19 cellular contexts compared by ENCODE assay signal in the genomic region with DNA sequence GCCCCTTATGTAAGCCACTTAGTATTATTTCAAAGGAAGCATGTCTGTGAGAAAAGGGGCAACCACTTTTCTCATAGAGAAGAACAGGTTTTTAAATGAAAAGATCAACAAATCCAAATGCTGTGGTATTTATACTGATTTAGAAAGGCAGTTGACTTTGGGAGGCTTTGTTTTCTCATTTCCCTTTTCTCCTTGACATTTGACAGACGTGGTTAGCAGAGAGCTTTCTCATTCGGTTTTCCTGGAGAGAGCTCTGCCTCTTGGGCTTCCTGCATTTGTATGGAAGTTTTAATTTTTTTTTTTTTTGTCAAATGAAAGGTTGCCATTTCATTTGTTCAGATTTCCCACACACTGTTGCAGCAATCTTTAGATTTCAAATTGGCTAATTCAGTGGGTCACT.
DNase-seq lines count a peak whose midpoint lies in the region; ATAC-seq, FAIRE-seq and TF ChIP-seq lines count a peak whose summit lies in the region.
"Had no signal": no experiment of that assay in that cellular context is flagged by ENCODE, and none has a peak within 500 bp of the region (broad histone marks: within the 10 kb centered on the region; RNA-seq: fewer than 3 reads in every experiment).

No MANE protein-coding gene starts in this region.

- H3K9me3 ChIP-seq in DOHH2 (ENCODE audit: control insufficient read depth, insufficient read depth, low read length) = no peaks in the 10 kb centered on the region
- H3K9me3 ChIP-seq in Karpas-422 (ENCODE audit: low read length) = no peaks in the 10 kb centered on the region
- no peaks in the 10 kb centered on the region for H3K9me3 ChIP-seq in astrocyte (ENCODE audit: insufficient read depth, low read depth, low read length)
- no peaks in the 10 kb centered on the region for H3K9me3 ChIP-seq in mesodermal cell (ENCODE audit: control insufficient read depth, low read length)
- no peaks in the 10 kb centered on the region for H3K9me3 ChIP-seq in HAP-1
- H3K9me3 ChIP-seq: thoracic aorta had no signal

- no peak overlapping the region for H3K4me3 Mint-ChIP-seq in astrocyte (ENCODE audit: unreplicated experiment)
- H3K4me3 Mint-ChIP-seq: activated CD4-positive, alpha-beta T cell treated with anti-CD3 and anti-CD28 coated beads for 36 hours had no signal

- H3K9me3 Mint-ChIP-seq in astrocyte (ENCODE audit: unreplicated experiment) = peaks cover 2% of the 10 kb centered on the region

- H3K9ac ChIP-seq in Karpas-422 (ENCODE audit: low read length) (no peak overlapping the region), astrocyte (ENCODE audit: low read length) (no peak overlapping the region)

- TF ChIP-seq CTCF in DOHH2 (IDR thresholded peaks at IDR 0.05; ENCODE audit: low read depth, low read length, poor library complexity, severe bottlenecking) (no peak), astrocyte (IDR thresholded peaks at IDR 0.05; ENCODE audit: insufficient read depth, low read depth, low read length) (no peak)

- H3K27ac Mint-ChIP-seq in astrocyte (ENCODE audit: unreplicated experiment) = no peak overlapping the region
- H3K27ac Mint-ChIP-seq: activated CD4-positive, alpha-beta T cell treated with anti-CD3 and anti-CD28 coated beads for 36 hours had no signal

- FAIRE-seq in astrocyte (lab: Jason Lieb, UNC) = no peak
- FAIRE-seq: kidney had no signal

- H3K4me2 ChIP-seq in DOHH2 (ENCODE audit: low read length) (peak overlapping the region; percentile 27), Karpas-422 (ENCODE audit: low read depth, low read length, poor library complexity, severe bottlenecking) (no peak overlapping the region), astrocyte (ENCODE audit: low read length) (peak overlapping the region; percentile 4)
- H3K4me2 ChIP-seq: hepatocyte had no signal

- H3K4me1 ChIP-seq in DOHH2 (ENCODE audit: control insufficient read depth, low read length) = peaks cover 17% of the 10 kb centered on the region
- no peaks in the 10 kb centered on the region for H3K4me1 ChIP-seq in Karpas-422 (ENCODE audit: low read length)
- peaks cover 5% of the 10 kb centered on the region for H3K4me1 ChIP-seq in astrocyte (ENCODE audit: insufficient read depth, low read length)
- H3K4me1 ChIP-seq in mesodermal cell (ENCODE audit: control insufficient read depth, insufficient read depth, low read length, poor library complexity, severe bottlenecking) = peaks cover 14% of the 10 kb centered on the region
- no peaks in the 10 kb centered on the region for H3K4me1 ChIP-seq in HAP-1

- H3F3A ChIP-seq in DOHH2 (ENCODE audit: control insufficient read depth, insufficient read depth) = peaks cover 4% of the 10 kb centered on the region; the same call in 1 of the 2 replicates

- H3K79me2 ChIP-seq in DOHH2 (ENCODE audit: control insufficient read depth, low read length) (peaks cover 9% of the 10 kb centered on the region), Karpas-422 (ENCODE audit: low read length) (no peaks in the 10 kb centered on the region), astrocyte (ENCODE audit: insufficient read depth, low read length) (peaks cover 55% of the 10 kb centered on the region)

- H4K20me1 ChIP-seq in DOHH2 (ENCODE audit: control insufficient read depth, insufficient read depth, low read depth, low read length) = peaks cover 27% of the 10 kb centered on the region; the same call in 1 of the 2 replicates
- peaks cover 40% of the 10 kb centered on the region; the same call in 1 of the 2 replicates for H4K20me1 ChIP-seq in Karpas-422 (ENCODE audit: insufficient read depth, low read depth, low read length)
- peaks cover 44% of the 10 kb centered on the region for H4K20me1 ChIP-seq in astrocyte (ENCODE audit: insufficient read depth, low read length)

- no CpG with 5 or more reads among the region's 2 CpGs for WGBS in mesodermal cell (ENCODE audit: insufficient coverage in 2 of 2), 2 experiments

- no peaks in the 10 kb centered on the region for H3K36me3 Mint-ChIP-seq in astrocyte (ENCODE audit: low read depth, unreplicated experiment)

- ATAC-seq in HG03196 (IDR thresholded peaks at IDR 0.05; ENCODE audit: unreplicated experiment) = no peak
- ATAC-seq in GM18517 (IDR thresholded peaks at IDR 0.05; ENCODE audit: unreplicated experiment) = no peak
- ATAC-seq: activated CD4-positive, alpha-beta T cell treated with anti-CD3 and anti-CD28 coated beads for 36 hours had no signal

- H3K9me2 ChIP-seq in DOHH2 (replicated peaks; ENCODE audit: control insufficient read depth, low read length) (no peaks in the 10 kb centered on the region), Karpas-422 (replicated peaks; ENCODE audit: insufficient read depth, low read length) (no peaks in the 10 kb centered on the region)

- in situ Hi-C loops in HAP-1 (cut with MboI; ENCODE audit: low sequenced_read_pairs) = no loop called here

- peaks cover 18% of the 10 kb centered on the region for H3K4me1 Mint-ChIP-seq in astrocyte (ENCODE audit: low read depth, unreplicated experiment)

- DNase-seq in Karpas-422 (peak; percentile 37), astrocyte (ENCODE audit: low read depth) (no peak), caudate nucleus (lab: John Stamatoyannopoulos, UW) (no peak), HAP-1 (ENCODE audit: low spot score in 2 of 2) (no peak)
- DNase-seq: activated CD4-positive, alpha-beta T cell treated with anti-CD3 and anti-CD28 coated beads for 36 hours; activated CD8-positive, alpha-beta memory T cell treated with anti-CD3 and anti-CD28 coated beads, Interleukin-2, amount 50 U/mL, for 4 hours; activated naive CD4-positive, alpha-beta T cell; NCI-H1105; occipital lobe; stimulated activated CD4-positive, alpha-beta T cell treated with anti-CD3 and anti-CD28 coated beads, Interleukin-4, amount 100 ng/mL, for 24 hours; stimulated activated CD8-positive, alpha-beta memory T cell treated with anti-CD3 and anti-CD28 coated beads, Interleukin-4, amount 100 ng/mL, for 48 hours; T-helper 9 cell had no signal

- no peak overlapping the region for H3K4me3 ChIP-seq in DOHH2 (ENCODE audit: low read length)
- no peak overlapping the region for H3K4me3 ChIP-seq in Karpas-422 (ENCODE audit: low read length)
- H3K4me3 ChIP-seq in astrocyte (ENCODE audit: insufficient read depth, low read depth, low read length) = no peak overlapping the region
- H3K4me3 ChIP-seq in mesodermal cell (ENCODE audit: extremely low read depth, insufficient read depth, low read length, poor library complexity, severe bottlenecking) = no peak overlapping the region
- H3K4me3 ChIP-seq in HAP-1 = no peak overlapping the region
- H3K4me3 ChIP-seq: hepatocyte, thoracic aorta had no signal

- H3K36me3 ChIP-seq in DOHH2 (ENCODE audit: control insufficient read depth, low read length) = no peaks in the 10 kb centered on the region
- no peaks in the 10 kb centered on the region for H3K36me3 ChIP-seq in Karpas-422 (ENCODE audit: insufficient read depth, low read length)
- no peaks in the 10 kb centered on the region for H3K36me3 ChIP-seq in astrocyte (ENCODE audit: insufficient read depth, low read length)
- H3K36me3 ChIP-seq in mesodermal cell (ENCODE audit: control insufficient read depth, insufficient read depth, low read length) = no peaks in the 10 kb centered on the region
- no peaks in the 10 kb centered on the region for H3K36me3 ChIP-seq in HAP-1 (replicated peaks)
- H3K36me3 ChIP-seq: thoracic aorta had no signal

- H3K27me3 ChIP-seq in DOHH2 (ENCODE audit: control insufficient read depth, low read length) (no peaks in the 10 kb centered on the region), Karpas-422 (ENCODE audit: low read length) (no peaks in the 10 kb centered on the region), astrocyte (ENCODE audit: insufficient read depth, low read length) (no peaks in the 10 kb centered on the region), HAP-1 (ENCODE audit: low read depth) (no peaks in the 10 kb centered on the region)
- H3K27me3 ChIP-seq: hepatocyte had no signal

- H3K27ac ChIP-seq in DOHH2 (ENCODE audit: low read depth, low read length) (no peak overlapping the region; the same call in 1 of the 2 replicates), Karpas-422 (ENCODE audit: low read length) (no peak overlapping the region), astrocyte (ENCODE audit: low read depth, low read length) (no peak overlapping the region), mesodermal cell (ENCODE audit: low read depth, low read length, severe bottlenecking) (peak overlapping the region; percentile 73), caudate nucleus (ENCODE audit: low read depth, low read length) (no peak overlapping the region)
- H3K27ac ChIP-seq: hepatocyte, thoracic aorta had no signal

- H2AFZ ChIP-seq in Karpas-422 (ENCODE audit: low read length) (no peak overlapping the region), astrocyte (ENCODE audit: low read depth, low read length) (no peak overlapping the region)
- H2AFZ ChIP-seq: hepatocyte had no signal

- H3K27me3 Mint-ChIP-seq in astrocyte (ENCODE audit: low read depth, unreplicated experiment) = no peaks in the 10 kb centered on the region
- H3K27me3 Mint-ChIP-seq: activated CD4-positive, alpha-beta T cell treated with anti-CD3 and anti-CD28 coated beads for 36 hours had no signal
